In genomic region chr9:124047106-124047716, GRCh38 we compare ENCODE assay signal across 18 cellular contexts. TPM values are rescaled to one million over a fixed set of nuclear protein-coding genes. Genes with fewer than 3 reads are reported as not detected.
DNase-seq lines count a peak whose midpoint lies in the region; FAIRE-seq and TF ChIP-seq lines count a peak whose summit lies in the region.
"Had no signal": no experiment of that assay in that cellular context is flagged by ENCODE, and none has a peak within 500 bp of the region (broad histone marks: within the 10 kb centered on the region; RNA-seq: fewer than 3 reads in every experiment).

No MANE protein-coding gene starts in this region.

- peaks cover 4% of the 10 kb centered on the region; the same call in 1 of the 2 replicates for H3F3A ChIP-seq in GM23248 (ENCODE audit: insufficient read depth)

- H3K9me2 ChIP-seq in Karpas-422 (replicated peaks; ENCODE audit: insufficient read depth, low read length) (no peaks in the 10 kb centered on the region), GM23248 (ENCODE audit: insufficient read depth) (no peaks in the 10 kb centered on the region)

- peak; percentile 21 for FAIRE-seq in A204.1 (lab: Jason Lieb, UNC)
- FAIRE-seq in G401.6 (lab: Jason Lieb, UNC) = peak; percentile 15
- FAIRE-seq: A549, H1 had no signal

- H3K79me2 ChIP-seq in Karpas-422 (ENCODE audit: low read length) (no peaks in the 10 kb centered on the region), GM23248 (ENCODE audit: insufficient read depth) (no peaks in the 10 kb centered on the region)

- DNase-seq in fibroblast of villous mesenchyme (ENCODE audit: low read depth) (peak; percentile 14), WERI-Rb-1 (no peak), Karpas-422 (no peak), GM23248 (no peak), colonic mucosa (no peak)
- DNase-seq: CD4-positive, CD25-positive, alpha-beta regulatory T cell; DMS79; NCI-H187 treated with DMSO at 0.1 percent for 48 hours; NCI-H345; NK-92 treated with Interleukin-12 subunit alpha and Interleukin-12 subunit beta, amount 100 ng/mL, for 24 hours; OCI-M1; SIG-M5 had no signal

- in situ Hi-C loops in GM23248 (cut with MboI) = loop anchor here (10.0 kb wide), 1 partner anchor 322 kb away; no protein-coding TSS in a partner anchor

- TF ChIP-seq CTCF in VCaP (conservative IDR thresholded peaks at IDR 0.05) = no peak
- TF ChIP-seq CTCF in fibroblast of villous mesenchyme (IDR thresholded peaks at IDR 0.05; ENCODE audit: insufficient read depth, low read depth, low read length) = no peak
- no peak for TF ChIP-seq CTCF in WERI-Rb-1 (IDR thresholded peaks at IDR 0.05; ENCODE audit: low read depth, low read length)
- TF ChIP-seq CTCF in colonic mucosa (IDR thresholded peaks at IDR 0.05) = no peak

- H3K36me3 ChIP-seq in WERI-Rb-1 (no peaks in the 10 kb centered on the region), Karpas-422 (ENCODE audit: insufficient read depth, low read length) (no peaks in the 10 kb centered on the region), GM23248 (ENCODE audit: low read depth) (no peaks in the 10 kb centered on the region), colonic mucosa (no peaks in the 10 kb centered on the region)

- no peak overlapping the region for H3K4me2 ChIP-seq in Karpas-422 (ENCODE audit: low read depth, low read length, poor library complexity, severe bottlenecking)
- no peak overlapping the region for H3K4me2 ChIP-seq in GM23248 (ENCODE audit: unreplicated experiment)
- H3K4me2 ChIP-seq: A549, KMS-11 had no signal

- 87 to 91% methylated on average over 9 of the region's 9 CpGs for WGBS in GM23248 (ENCODE audit: low coverage in 1 of 2, low lambda C conversion rate in 2 of 2, missing lambda C conversion rate in 2 of 2), 2 experiments

- H3K27me3 ChIP-seq in WERI-Rb-1 (ENCODE audit: insufficient read depth, low read depth, severe bottlenecking) (no peaks in the 10 kb centered on the region), Karpas-422 (ENCODE audit: low read length) (no peaks in the 10 kb centered on the region), GM23248 (replicated peaks; ENCODE audit: insufficient read depth) (peaks cover 46% of the 10 kb centered on the region), colonic mucosa (peaks cover 23% of the 10 kb centered on the region)

- H3K4me3 ChIP-seq in fibroblast of villous mesenchyme (ENCODE audit: low read depth, low read length) = no peak overlapping the region
- H3K4me3 ChIP-seq in WERI-Rb-1 (ENCODE audit: low read depth, low read length) = no peak overlapping the region
- no peak overlapping the region for H3K4me3 ChIP-seq in Karpas-422 (ENCODE audit: low read length)
- no peak overlapping the region for H3K4me3 ChIP-seq in GM23248
- H3K4me3 ChIP-seq in colonic mucosa = no peak overlapping the region
- H3K4me3 ChIP-seq: A549 had no signal

- intact Hi-C loops in colonic mucosa (cut with DNase I) = loop anchor here (10.0 kb wide), 1 partner anchor 322 kb away; no protein-coding TSS in a partner anchor

- H3K4me1 ChIP-seq in Karpas-422 (ENCODE audit: low read length) (no peaks in the 10 kb centered on the region), GM23248 (ENCODE audit: insufficient read depth) (no peaks in the 10 kb centered on the region), colonic mucosa (no peaks in the 10 kb centered on the region)
- H3K4me1 ChIP-seq: A549 had no signal

- H3K27ac ChIP-seq in VCaP = peak overlapping the region; percentile 13; the same call in 1 of the 2 replicates
- no peak overlapping the region for H3K27ac ChIP-seq in WERI-Rb-1
- H3K27ac ChIP-seq in Karpas-422 (ENCODE audit: low read length) = no peak overlapping the region
- H3K27ac ChIP-seq in GM23248 = no peak overlapping the region
- no peak overlapping the region for H3K27ac ChIP-seq in colonic mucosa
- H3K27ac ChIP-seq: A549, KMS-11 had no signal

- H3K9me3 ChIP-seq in WERI-Rb-1 (ENCODE audit: severe bottlenecking) (no peaks in the 10 kb centered on the region), Karpas-422 (ENCODE audit: low read length) (no peaks in the 10 kb centered on the region), GM23248 (ENCODE audit: low read depth) (no peaks in the 10 kb centered on the region), colonic mucosa (no peaks in the 10 kb centered on the region)
- H3K9me3 ChIP-seq: A549 had no signal

- H2AFZ ChIP-seq in Karpas-422 (ENCODE audit: low read length) (no peak overlapping the region), GM23248 (no peak overlapping the region)

- H3K9ac ChIP-seq in Karpas-422 (ENCODE audit: low read length) (no peak overlapping the region), GM23248 (no peak overlapping the region), colonic mucosa (ENCODE audit: low read depth in 2 of 2, low read length in 2 of 2) (no peak overlapping the region)
- H3K9ac ChIP-seq: KMS-11 had no signal

- H4K20me1 ChIP-seq in Karpas-422 (ENCODE audit: insufficient read depth, low read depth, low read length) (no peaks in the 10 kb centered on the region), GM23248 (ENCODE audit: insufficient read depth) (no peaks in the 10 kb centered on the region)

RNA-seq across cellular contexts. Expression of gene LHX2, which starts 35.6 kb away (rescaled TPM):
- total RNA-seq in fibroblast of villous mesenchyme (not detected in 2 replicates), colonic mucosa (under 1 TPM in 1 of 2 donors, not detected in 1; 0.10 TPM)
- total RNA-seq in Karpas-422 (2014; rRNA removed; shearing (Covaris generic); ENCODE audit: low replicate concordance) = not detected in 2 replicates
- not detected in 2 replicates for total RNA-seq in GM23248 (2014; rRNA removed; shearing (Covaris generic))
- not detected in 2 replicates for polyA plus RNA-seq in GM23248 (2016; fragmentation: Nextera tagmentation; extraction: Ambion mirVana)
- total RNA-seq: CD4-positive, CD25-positive, alpha-beta regulatory T cell had no signal
- polyA plus RNA-seq: CD4-positive, CD25-positive, alpha-beta regulatory T cell had no signal
